1 cellular context compared by ENCODE assay signal in the genomic region with DNA sequence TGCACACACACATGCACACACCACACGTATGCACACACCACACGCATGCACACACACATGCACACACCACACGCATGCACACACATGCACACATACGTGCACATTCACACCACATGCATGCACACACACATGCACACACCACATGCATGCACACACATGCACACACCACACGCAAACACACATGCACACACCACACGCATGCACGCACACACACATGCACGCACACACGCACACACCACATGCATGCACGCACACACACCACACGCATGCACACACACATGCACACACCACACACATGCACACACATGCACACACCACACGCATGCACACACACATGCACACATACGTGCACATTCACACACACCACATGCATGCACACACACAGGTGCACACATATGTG.
TF ChIP-seq lines count a peak whose summit lies in the region.

No MANE protein-coding gene starts in this region.

TF ChIP-seq in HepG2, 621 proteins besides CTCF, POLR2A, EP300 and RAD21:
- TF ChIP-seq EZH2 (conservative IDR thresholded peaks at IDR 0.05; ENCODE audit: low read depth, low read length) = no peak
- TF ChIP-seq, protein P1, sequence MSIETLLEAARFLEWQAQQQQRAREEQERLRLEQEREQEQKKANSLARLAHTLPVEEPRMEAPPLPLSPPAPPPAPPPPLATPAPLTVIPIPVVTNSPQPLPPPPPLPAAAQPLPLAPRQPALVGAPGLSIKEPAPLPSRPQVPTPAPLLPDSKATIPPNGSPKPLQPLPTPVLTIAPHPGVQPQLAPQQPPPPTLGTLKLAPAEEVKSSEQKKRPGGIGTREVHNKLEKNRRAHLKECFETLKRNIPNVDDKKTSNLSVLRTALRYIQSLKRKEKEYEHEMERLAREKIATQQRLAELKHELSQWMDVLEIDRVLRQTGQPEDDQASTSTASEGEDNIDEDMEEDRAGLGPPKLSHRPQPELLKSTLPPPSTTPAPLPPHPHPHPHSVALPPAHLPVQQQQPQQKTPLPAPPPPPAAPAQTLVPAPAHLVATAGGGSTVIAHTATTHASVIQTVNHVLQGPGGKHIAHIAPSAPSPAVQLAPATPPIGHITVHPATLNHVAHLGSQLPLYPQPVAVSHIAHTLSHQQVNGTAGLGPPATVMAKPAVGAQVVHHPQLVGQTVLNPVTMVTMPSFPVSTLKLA (IDR thresholded peaks at IDR 0.05) = peak; percentile 89
